Comparison of ENCODE assay signal across 1 cellular context in genomic region chr1:220733090-220733569, GRCh38.
TF ChIP-seq lines count a peak whose summit lies in the region.

No MANE protein-coding gene starts in this region.

TF ChIP-seq in K562, 482 proteins besides CTCF, POLR2A, EP300 and RAD21 (continued from another document and continues in another):
- TF ChIP-seq ZBTB5 (IDR thresholded peaks at IDR 0.05) (no peak), ZBTB12 (CRISPR knock-in tag; IDR thresholded peaks at IDR 0.05) (no peak), ZNF12 (CRISPR knock-in tag; IDR thresholded peaks at IDR 0.05) (no peak), GTF2F1 (IDR thresholded peaks at IDR 0.05; ENCODE audit: low read depth, low read length) (no peak), FOXA3 (CRISPR knock-in tag; conservative IDR thresholded peaks at IDR 0.05 in 1 of 2, IDR thresholded peaks at IDR 0.05 in 1 of 2) (no peak), BCOR (IDR thresholded peaks at IDR 0.05) (no peak), POLR3A (IDR thresholded peaks at IDR 0.05; ENCODE audit: borderline replicate concordance, extremely low read depth, insufficient read depth, insufficient read length) (no peak), MCM3 (IDR thresholded peaks at IDR 0.05) (no peak), E2F4 (CRISPR knock-in tag; IDR thresholded peaks at IDR 0.05; ENCODE audit: low read depth) (no peak), XRCC3 (IDR thresholded peaks at IDR 0.05) (no peak), ZNF324 (CRISPR knock-in tag; IDR thresholded peaks at IDR 0.05) (no peak), KDM1A (IDR thresholded peaks at IDR 0.05) (no peak), ZNF512 (tag; IDR thresholded peaks at IDR 0.05) (no peak), CTBP1 (IDR thresholded peaks at IDR 0.05; ENCODE audit: borderline replicate concordance) (no peak), SRSF9 (IDR thresholded peaks at IDR 0.05; ENCODE audit: borderline replicate concordance, low read depth, low read length) (no peak), SPI1 (IDR thresholded peaks at IDR 0.05; ENCODE audit: borderline replicate concordance, low read depth, low read length) (peak; percentile 65; the same call in 1 of the 2 replicates), BRF2 (IDR thresholded peaks at IDR 0.05; ENCODE audit: borderline replicate concordance, insufficient read depth, insufficient read length) (no peak), TAF1 (IDR thresholded peaks at IDR 0.05; ENCODE audit: control insufficient read depth, extremely low read depth, insufficient read depth, low read length, severe bottlenecking) (no peak), ZFP36 (IDR thresholded peaks at IDR 0.05; ENCODE audit: low read depth, low read length, partially characterized antibody) (no peak), ATF1 (CRISPR knock-in tag; IDR thresholded peaks at IDR 0.05) (no peak), ATF1 (tag; IDR thresholded peaks at IDR 0.05) (no peak), USF2 (CRISPR knock-in tag; IDR thresholded peaks at IDR 0.05) (no peak), SMARCE1 (IDR thresholded peaks at IDR 0.05) (no peak), RBM17 (IDR thresholded peaks at IDR 0.05; ENCODE audit: borderline replicate concordance, low read depth, low read length) (no peak), ZNF408 (CRISPR knock-in tag; IDR thresholded peaks at IDR 0.05; ENCODE audit: low read depth) (no peak), EZH2 (IDR thresholded peaks at IDR 0.05; ENCODE audit: borderline replicate concordance, low read depth, low read length) (no peak), MEF2A (IDR thresholded peaks at IDR 0.05; ENCODE audit: control insufficient read depth, low read depth, low read length) (no peak), FUS (optimal IDR thresholded peaks at IDR 0.05; ENCODE audit: low read depth, low read length) (no peak), MCM5 (IDR thresholded peaks at IDR 0.05; ENCODE audit: low read depth) (no peak), ZBTB33 (CRISPR knock-in tag; IDR thresholded peaks at IDR 0.05) (no peak), GABPA (tag; conservative IDR thresholded peaks at IDR 0.05; ENCODE audit: low read depth) (peak; percentile 83), JUNB (CRISPR knock-in tag; conservative IDR thresholded peaks at IDR 0.05) (no peak), ZNF507 (tag; conservative IDR thresholded peaks at IDR 0.05) (no peak), SMARCA5 (IDR thresholded peaks at IDR 0.05) (no peak), NFATC3 (IDR thresholded peaks at IDR 0.05) (no peak), ARHGAP35 (IDR thresholded peaks at IDR 0.05; ENCODE audit: partially characterized antibody) (no peak), ZNF518B (CRISPR knock-in tag; IDR thresholded peaks at IDR 0.05) (no peak), CBX3 (IDR thresholded peaks at IDR 0.05; ENCODE audit: borderline replicate concordance in 1 of 2, low read length in 2 of 2) (peak in 1 of 2 experiments; percentile 86; a peak in 2 of 3 replicates), MLX (CRISPR knock-in tag; conservative IDR thresholded peaks at IDR 0.05) (no peak), CBX1 (IDR thresholded peaks at IDR 0.05; ENCODE audit: low read depth) (no peak), RNF2 (IDR thresholded peaks at IDR 0.05) (no peak), ZNF561 (CRISPR knock-in tag; conservative IDR thresholded peaks at IDR 0.05) (no peak), SFPQ (IDR thresholded peaks at IDR 0.05; ENCODE audit: low read depth, low read length) (no peak), HNRNPUL1 (IDR thresholded peaks at IDR 0.05; ENCODE audit: low read length) (no peak), ZEB2 (IDR thresholded peaks at IDR 0.05) (no peak), CEBPG (CRISPR knock-in tag; IDR thresholded peaks at IDR 0.05) (no peak), CEBPG (tag; conservative IDR thresholded peaks at IDR 0.05 in 1 of 2, IDR thresholded peaks at IDR 0.05 in 1 of 2) (no peak), SREBF2 (CRISPR knock-in tag; IDR thresholded peaks at IDR 0.05) (no peak)
